ENCODE assay signal across 8 cellular contexts in the genomic region with DNA sequence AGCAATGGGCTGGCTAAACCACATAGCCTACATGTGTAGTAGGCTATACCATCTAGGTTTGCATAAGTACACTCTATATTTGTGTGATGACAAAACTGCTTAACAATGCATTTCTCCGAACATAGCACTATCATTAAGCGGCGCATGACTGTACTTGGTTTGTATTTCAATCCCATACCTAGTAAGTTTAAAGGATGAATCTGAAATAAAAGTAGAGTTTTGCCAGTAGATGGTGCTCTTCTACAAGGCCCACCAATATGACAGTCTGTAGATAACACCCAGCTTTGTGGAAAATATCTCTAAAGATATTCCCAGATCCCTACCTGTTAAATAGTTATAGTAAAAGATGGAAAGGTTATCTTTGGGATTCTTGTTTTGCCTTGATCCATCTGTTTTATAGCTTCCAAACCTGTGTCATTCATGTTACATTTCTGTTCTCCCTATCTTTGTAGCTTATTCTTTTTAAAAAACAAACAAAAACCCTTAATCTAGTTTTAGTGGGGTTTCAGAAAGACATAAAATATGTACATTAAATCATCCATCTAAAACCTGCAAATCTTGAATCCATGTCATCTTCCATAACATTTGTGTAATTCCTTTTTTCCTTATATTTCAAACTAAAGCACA. TPM values are rescaled to one million over a fixed set of nuclear protein-coding genes. Genes with fewer than 3 reads are reported as not detected.
A peak's percentile ranks its signal among the peaks of the same experiment; 100 is the strongest.
DNase-seq lines count a peak whose midpoint lies in the region; ATAC-seq and TF ChIP-seq lines count a peak whose summit lies in the region.

No MANE protein-coding gene starts in this region.

- DNase-seq in NCI-H2227 (lab: John Stamatoyannopoulos, UW; ENCODE audit: unreplicated experiment) (peak; percentile 57), amniotic epithelial cell (ENCODE audit: low read depth) (peak; percentile 77), immature natural killer cell (peak; percentile 9 to 37 (median 22)), type B pancreatic cell (ENCODE audit: extremely low spot score, unreplicated experiment) (no peak), ureter (ENCODE audit: low spot score) (no peak)

- H3K4me3 Mint-ChIP-seq in immature natural killer cell = no peak overlapping the region
- no peak overlapping the region for H3K4me3 Mint-ChIP-seq in type B pancreatic cell

- ATAC-seq in GM18519 (IDR thresholded peaks at IDR 0.05; ENCODE audit: low FRiP score, unreplicated experiment) (peak; percentile 38), HG03025 (IDR thresholded peaks at IDR 0.05; ENCODE audit: low FRiP score, unreplicated experiment) (peak; percentile 53)

- H3K36me3 Mint-ChIP-seq in immature natural killer cell (peaks cover 12 to 32% (median 17%) of the 10 kb centered on the region in 3 donors), type B pancreatic cell (peaks cover 11% of the 10 kb centered on the region)

- peak; percentile 84 for TF ChIP-seq CTCF in C4-2B (conservative IDR thresholded peaks at IDR 0.05)
- peak; percentile 77 for TF ChIP-seq CTCF in type B pancreatic cell (conservative IDR thresholded peaks at IDR 0.05)

- peaks cover 0 to 2% (median 0%) of the 10 kb centered on the region in 3 donors for H3K27me3 Mint-ChIP-seq in immature natural killer cell (ENCODE audit: low read depth in 3 of 3)
- H3K27me3 Mint-ChIP-seq in type B pancreatic cell = no peaks in the 10 kb centered on the region

- H3K9me3 Mint-ChIP-seq in immature natural killer cell = no peaks in the 10 kb centered on the region
- no peaks in the 10 kb centered on the region for H3K9me3 Mint-ChIP-seq in type B pancreatic cell

- H3K27ac Mint-ChIP-seq in immature natural killer cell (peak overlapping the region in 1 of 6 donors; percentile 34), type B pancreatic cell (no peak overlapping the region)

- H3K27ac ChIP-seq in C4-2B = no peak overlapping the region

- H3K4me1 Mint-ChIP-seq in immature natural killer cell (peaks cover 4 to 11% of the 10 kb centered on the region in 2 donors), type B pancreatic cell (ENCODE audit: unreplicated experiment) (no peaks in the 10 kb centered on the region)

RNA-seq across cellular contexts. Expression of a gene that starts 20.7 kb away (rescaled TPM):
- polyA plus RNA-seq in immature natural killer cell = 1 to 10 TPM; 1.1 to 3.6 (median 1.2) TPM
- 13.1 and 17.6 TPM in 2 replicates for total RNA-seq in type B pancreatic cell (ENCODE audit: low replicate concordance)
- total RNA-seq in ureter = 13.4 TPM

RNA-seq across cellular contexts. Expression of a gene that starts 33.9 kb away (rescaled TPM):
- under 1 TPM in 1 of 3 donors, not detected in 2; 0.30 TPM for polyA plus RNA-seq in immature natural killer cell
- 13.0 and 38.6 TPM in 2 replicates for total RNA-seq in type B pancreatic cell (ENCODE audit: low replicate concordance)
- 0.42 TPM for total RNA-seq in ureter

Comparison
In these comparisons a context has a peak if more than half of its experiments do, and no peak if none do; other contexts are left out.
1. DNase-seq: peak in NCI-H2227 (single experiment), amniotic epithelial cell (single experiment) and immature natural killer cell (3 of 3); none in type B pancreatic cell (single experiment) and ureter (single experiment).